In the genomic region with DNA sequence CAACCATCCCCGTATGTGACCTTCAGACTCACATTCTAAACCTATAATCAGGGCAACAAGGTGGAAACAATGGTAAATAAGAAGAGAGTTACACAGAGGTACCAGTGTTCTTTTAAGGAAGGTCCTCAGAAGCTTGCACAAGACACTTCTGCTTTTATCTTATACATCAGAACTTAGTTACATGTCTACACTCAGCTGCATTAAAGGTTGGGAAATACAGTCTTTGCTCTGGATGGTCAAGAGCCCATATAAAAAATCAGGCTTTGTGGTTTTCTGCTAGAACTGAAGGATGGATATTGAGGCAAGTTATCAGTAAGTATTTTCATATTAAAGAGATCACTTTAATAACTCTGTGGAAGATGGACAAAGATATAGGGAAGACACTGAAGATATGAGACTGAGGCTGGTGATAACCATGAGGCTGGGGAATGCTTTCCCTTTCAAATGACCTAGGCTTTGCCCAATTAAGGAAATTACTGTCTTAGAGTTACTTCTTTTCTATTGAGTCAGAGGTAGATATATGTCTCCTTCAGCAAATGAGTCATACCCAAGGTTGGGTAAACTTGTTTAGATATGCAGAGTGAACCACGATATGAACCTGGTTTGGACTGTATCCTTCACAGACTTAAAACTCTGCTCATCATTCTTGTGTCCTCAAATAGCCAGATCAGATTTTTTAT, we compare ENCODE assay signal across 8 cellular contexts.
DNase-seq lines count a peak whose midpoint lies in the region; ATAC-seq and TF ChIP-seq lines count a peak whose summit lies in the region.
"Had no signal": no experiment of that assay in that cellular context is flagged by ENCODE, and none has a peak within 500 bp of the region (broad histone marks: within the 10 kb centered on the region; RNA-seq: fewer than 3 reads in every experiment).

No MANE protein-coding gene starts in this region.

- no peaks in the 10 kb centered on the region for H3K79me2 ChIP-seq in PC-9 (ENCODE audit: low read depth)

- CTCF ChIA-PET in PC-9 (lab: Charles Lee): no interaction called here

- no peaks in the 10 kb centered on the region for H3K36me3 ChIP-seq in PC-9 (ENCODE audit: low read depth)

- intact Hi-C loops in PC-9 (cut with micrococcal nuclease; ENCODE audit: unreplicated experiment): no loop called here
- intact Hi-C loops in right cardiac atrium (cut with DNase I): no loop called here

- H2AFZ ChIP-seq in PC-9: no peak overlapping the region

- H3K4me1 ChIP-seq in PC-9 (replicated peaks; ENCODE audit: insufficient read depth) (peaks cover 23% of the 10 kb centered on the region), right cardiac atrium (ENCODE audit: control insufficient read depth, insufficient read depth, low read length) (no peaks in the 10 kb centered on the region)

- no TSS peak for BruUV-seq in PC-9 (replicated peaks; lab: Mats Ljungman, UMichigan)

- no peak for TF ChIP-seq CTCF in PC-9 (conservative IDR thresholded peaks at IDR 0.05)

- no peaks in the 10 kb centered on the region for H3K9me2 ChIP-seq in PC-9 (ENCODE audit: insufficient read depth)

- WGBS in right cardiac atrium: 41% methylated on average over 2 of the region's 2 CpGs

- H3K27me3 ChIP-seq in PC-9 (ENCODE audit: insufficient read depth, low read depth) (no peaks in the 10 kb centered on the region), right cardiac atrium (ENCODE audit: control insufficient read depth, insufficient read depth) (no peaks in the 10 kb centered on the region)

- H3K9me3 ChIP-seq in PC-9 (ENCODE audit: insufficient read depth, low read depth) (0 out of 2 replicates have a peak, but pooled peaks cover 3% of the 10 kb centered on the region), right cardiac atrium (ENCODE audit: control insufficient read depth, low read length) (no peaks in the 10 kb centered on the region)

- DNase-seq in PC-9 (peak in 1 of 2 experiments; percentile 84), skeletal muscle cell (ENCODE audit: low read depth) (peak; percentile 75), right cardiac atrium (no peak), foreskin melanocyte (no peak), NCI-H146 treated with DMSO at 0.1 percent for 48 hours (lab: John Stamatoyannopoulos, UW; ENCODE audit: unreplicated experiment) (no peak)
- DNase-seq: small intestine had no signal

- ATAC-seq in GM18909 (IDR thresholded peaks at IDR 0.05; ENCODE audit: poor library complexity, unreplicated experiment) (peak; percentile 42), HG02798 (IDR thresholded peaks at IDR 0.05; ENCODE audit: poor library complexity, unreplicated experiment) (peak; percentile 45), right cardiac atrium (no peak)

- H3F3A ChIP-seq in PC-9 (ENCODE audit: insufficient read depth, low read depth): peaks cover 7% of the 10 kb centered on the region; the same call in 1 of the 2 replicates

- H3K4me2 ChIP-seq in PC-9: peak overlapping the region; percentile 24; the same call in 1 of the 2 replicates

- H3K27ac ChIP-seq in PC-9 (peak overlapping the region; percentile 39), right cardiac atrium (ENCODE audit: low read length) (no peak overlapping the region)

- no peaks in the 10 kb centered on the region for H4K20me1 ChIP-seq in PC-9 (ENCODE audit: insufficient read depth)

- POLR2A ChIA-PET in PC-9 (lab: Charles Lee; ENCODE audit: unreplicated experiment): no interaction called here

- H3K4me3 ChIP-seq in PC-9 (no peak overlapping the region), skeletal muscle cell (ENCODE audit: low read depth, low read length) (no peak overlapping the region), right cardiac atrium (ENCODE audit: low read length) (no peak overlapping the region)

Comparison
In these comparisons a context has a peak if more than half of its experiments do, and no peak if none do; other contexts are left out.
1. ATAC-seq: peak in GM18909 (single experiment) and HG02798 (single experiment); none in right cardiac atrium (0 of 2).